8 cellular contexts compared by ENCODE assay signal in genomic region chr4:183987529-183987946, GRCh38.
DNase-seq lines count a peak whose midpoint lies in the region; ATAC-seq and TF ChIP-seq lines count a peak whose summit lies in the region.

No MANE protein-coding gene starts in this region.

- peaks cover 18% of the 10 kb centered on the region for H3K27me3 Mint-ChIP-seq in T-helper 17 cell

- H3K27me3 ChIP-seq in transverse colon, result no peaks in the 10 kb centered on the region

- H3K4me3 Mint-ChIP-seq in T-helper 17 cell, result no peak overlapping the region

- H3K27ac Mint-ChIP-seq in T-helper 17 cell, result no peak overlapping the region

- 44 to 47% methylated on average over 22 of the region's 22 CpGs for WGBS in lower leg skin, 2 donors
- WGBS in transverse colon (ENCODE audit: low coverage in 1 of 2), 2 donors, result 53% methylated on average over 22 of the region's 22 CpGs; no CpG with 5 or more reads in 1 of the 2 donors

- no peak for ATAC-seq in GM21786 (IDR thresholded peaks at IDR 0.05; ENCODE audit: unreplicated experiment)
- ATAC-seq in T-helper 17 cell, result no peak
- no peak for ATAC-seq in HG03139 (IDR thresholded peaks at IDR 0.05; ENCODE audit: unreplicated experiment)

- TF ChIP-seq CTCF in AG09309 (IDR thresholded peaks at IDR 0.05; ENCODE audit: control insufficient read depth, insufficient read depth, low read depth, low read length, missing control alignments) (no peak), lower leg skin (IDR thresholded peaks at IDR 0.05) (no peak), transverse colon (IDR thresholded peaks at IDR 0.05) (no peak)

- H3K4me3 ChIP-seq in AG09309 (ENCODE audit: control insufficient read depth, low read depth, low read length) (peak overlapping the region; percentile 5), lower leg skin (ENCODE audit: low read depth, poor library complexity, severe bottlenecking) (no peak overlapping the region), transverse colon (peak overlapping the region in 3 of 4 donors; percentile 19 to 45 (median 24))

- no peaks in the 10 kb centered on the region for H3K36me3 ChIP-seq in transverse colon

- in situ Hi-C loops in transverse colon (cut with MboI; ENCODE audit: low pct_ligation_motif_present in 1 of 4, low pct_unique_long_range_greater_than_20kb in 1 of 4, low sequenced_read_pairs in 3 of 4), result no loop called here

- H3K4me1 ChIP-seq in transverse colon, result peaks cover 0 to 13% (median 8%) of the 10 kb centered on the region in 4 donors

- intact Hi-C loops in lower leg skin (cut with DNase I; ENCODE audit: low total_unique reads) (no loop called here), transverse colon (cut with DNase I; ENCODE audit: low total_unique reads) (loop anchor here (10.0 kb wide), 1 partner anchor 113 kb away; no protein-coding TSS in a partner anchor)

- H3K9me3 ChIP-seq in transverse colon, result no peaks in the 10 kb centered on the region
- no peaks in the 10 kb centered on the region for H3K9me3 ChIP-seq in T-helper 17 cell (ENCODE audit: control insufficient read depth, low read length, poor library complexity, severe bottlenecking)

- H3K27ac ChIP-seq in transverse colon, result peak overlapping the region; percentile 65 to 80 (median 74)

- TF ChIP-seq POLR2A in lower leg skin (IDR thresholded peaks at IDR 0.05), result no peak
- TF ChIP-seq POLR2A in transverse colon (IDR thresholded peaks at IDR 0.05), result no peak

- no peaks in the 10 kb centered on the region for H3K36me3 Mint-ChIP-seq in T-helper 17 cell (ENCODE audit: low read depth)

- TF ChIP-seq EP300 in transverse colon (IDR thresholded peaks at IDR 0.05; ENCODE audit: low read depth), result peak; percentile 50

- H3K4me1 Mint-ChIP-seq in T-helper 17 cell, result no peaks in the 10 kb centered on the region

- DNase-seq in AG09309 (ENCODE audit: low read depth) (peak; percentile 23), NCI-H1105 treated with DMSO at 0.1 percent for 48 hours (lab: John Stamatoyannopoulos, UW) (peak; percentile 32), cortex of kidney (lab: John Stamatoyannopoulos, UW) (peak; percentile 7), lower leg skin (ENCODE audit: low spot score in 2 of 2) (peak; percentile 51 to 90), transverse colon (peak; percentile 66), T-helper 17 cell (no peak)

Comparison
In these comparisons a context has a peak if more than half of its experiments do, and no peak if none do; other contexts are left out.
1. DNase-seq: peak in AG09309 (single experiment), NCI-H1105 treated with DMSO at 0.1 percent for 48 hours (single experiment), cortex of kidney (single experiment), lower leg skin (2 of 2) and transverse colon (single experiment); none in T-helper 17 cell (0 of 3).